35 cellular contexts compared by ENCODE assay signal in genomic region chr9:106670418-106670817, GRCh38.
"Had no signal": no experiment of that assay in that cellular context is flagged by ENCODE, and none has a peak within 500 bp of the region (broad histone marks: within the 10 kb centered on the region; RNA-seq: fewer than 3 reads in every experiment).

No MANE protein-coding gene starts in this region.

- H3K4me1 Mint-ChIP-seq: activated CD4-positive, alpha-beta memory T cell treated with anti-CD3 and anti-CD28 coated beads, Interleukin-2, amount 10 ng/mL, durations not matched to agents 7 days and 5 days; activated naive CD8-positive, alpha-beta T cell treated with anti-CD3 and anti-CD28 coated beads for 36 hours; activated T-helper 17 cell treated with anti-CD3 and anti-CD28 coated beads, Interleukin-2, amount 50 U/mL, for 72 hours; T-cell; T-helper 17 cell had no signal

- H3K27ac ChIP-seq: brain microvascular endothelial cell, cardiac muscle cell, Peyer's patch, WERI-Rb-1 had no signal

- H3K36me3 Mint-ChIP-seq: activated naive CD8-positive, alpha-beta T cell treated with anti-CD3 and anti-CD28 coated beads for 36 hours; T-cell had no signal

- DNase-seq: activated CD4-positive, alpha-beta memory T cell treated with anti-CD3 and anti-CD28 coated beads, Interleukin-2, amount 10 ng/mL, durations not matched to agents 7 days and 5 days; activated CD4-positive, alpha-beta T cell treated with anti-CD3 and anti-CD28 coated beads for 1 hour; activated CD4-positive, alpha-beta T cell treated with anti-CD3 and anti-CD28 coated beads for 48 hours; activated CD4-positive, CD25-positive, alpha-beta regulatory T cell; activated effector memory CD4-positive, alpha-beta T cell treated with anti-CD3 and anti-CD28 coated beads, Interleukin-2, amount 50 U/mL, for 16 hours; activated naive CD4-positive, alpha-beta T cell; activated naive CD4-positive, alpha-beta T cell treated with anti-CD3 and anti-CD28 coated beads, Interleukin-2, amount 50 U/mL, for 16 hours; activated naive CD8-positive, alpha-beta T cell treated with anti-CD3 and anti-CD28 coated beads for 36 hours; activated T-cell treated with anti-CD3 and anti-CD28 coated beads, Interleukin-2, amount 50 U/mL, for 1 hour; activated T-cell treated with anti-CD3 and anti-CD28 coated beads, Interleukin-2, amount 50 U/mL, for 72 hours; amniotic stem cell; aorta; brain microvascular endothelial cell; Kasumi-1; KG1; NCI-H1092 treated with DMSO at 0.1 percent for 48 hours; NCI-H1417; NCI-H146; NCI-H187; NCI-H2029 treated with DMSO at 0.1 percent for 48 hours; NCI-H2107; NCI-H2171; NCI-H510A; NCI-H526; NCI-H748 treated with DMSO at 0.1 percent for 48 hours; NK-92 treated with Interleukin-12 subunit alpha and Interleukin-12 subunit beta, amount 100 ng/mL, for 24 hours; PC-3; Peyer's patch; RPMI8226; T-cell; T-helper 17 cell; WERI-Rb-1 had no signal

- H3K4me3 ChIP-seq: cardiac muscle cell, Peyer's patch had no signal

- H3K9me3 Mint-ChIP-seq: activated naive CD8-positive, alpha-beta T cell treated with anti-CD3 and anti-CD28 coated beads for 36 hours had no signal

- H3K4me1 ChIP-seq: Peyer's patch had no signal

- ATAC-seq: activated T-cell treated with anti-CD3 and anti-CD28 coated beads, Interleukin-2, amount 50 U/mL, for 72 hours; activated T-helper 17 cell treated with anti-CD3 and anti-CD28 coated beads, Interleukin-2, amount 50 U/mL, for 72 hours; PC-3; SK-N-SH treated with all-trans-retinoic acid at 6 μM for 48 hours; T-cell; T-helper 17 cell had no signal

- H3K9me3 ChIP-seq: Peyer's patch had no signal

- H3K4me3 Mint-ChIP-seq: activated CD4-positive, alpha-beta memory T cell treated with anti-CD3 and anti-CD28 coated beads, Interleukin-2, amount 10 ng/mL, durations not matched to agents 7 days and 5 days; activated naive CD8-positive, alpha-beta T cell treated with anti-CD3 and anti-CD28 coated beads for 36 hours; activated T-cell treated with anti-CD3 and anti-CD28 coated beads, Interleukin-2, amount 50 U/mL, for 72 hours; activated T-helper 17 cell treated with anti-CD3 and anti-CD28 coated beads, Interleukin-2, amount 50 U/mL, for 72 hours; T-cell; T-helper 17 cell had no signal

- H3K27ac Mint-ChIP-seq: activated CD4-positive, alpha-beta memory T cell treated with anti-CD3 and anti-CD28 coated beads, Interleukin-2, amount 10 ng/mL, durations not matched to agents 7 days and 5 days; activated naive CD8-positive, alpha-beta T cell treated with anti-CD3 and anti-CD28 coated beads for 36 hours; activated T-cell treated with anti-CD3 and anti-CD28 coated beads, Interleukin-2, amount 50 U/mL, for 72 hours; activated T-helper 17 cell treated with anti-CD3 and anti-CD28 coated beads, Interleukin-2, amount 50 U/mL, for 72 hours; T-cell; T-helper 17 cell had no signal

- H3K36me3 ChIP-seq: brain microvascular endothelial cell, cardiac muscle cell, Peyer's patch, WERI-Rb-1 had no signal

- H3K27me3 Mint-ChIP-seq: activated CD4-positive, alpha-beta memory T cell treated with anti-CD3 and anti-CD28 coated beads, Interleukin-2, amount 10 ng/mL, durations not matched to agents 7 days and 5 days; activated T-helper 17 cell treated with anti-CD3 and anti-CD28 coated beads, Interleukin-2, amount 50 U/mL, for 72 hours; T-cell; T-helper 17 cell had no signal

- H3K27me3 ChIP-seq: brain microvascular endothelial cell, cardiac muscle cell, Peyer's patch had no signal
